ENCODE assay signal across 22 cellular contexts in genomic region chr2:2536416-2537056, GRCh38.
DNase-seq lines count a peak whose midpoint lies in the region; ATAC-seq, FAIRE-seq and TF ChIP-seq lines count a peak whose summit lies in the region.
"Had no signal": no experiment of that assay in that cellular context is flagged by ENCODE, and none has a peak within 500 bp of the region (broad histone marks: within the 10 kb centered on the region; RNA-seq: fewer than 3 reads in every experiment).

No MANE protein-coding gene starts in this region.

- no peaks in the 10 kb centered on the region for H3K36me3 ChIP-seq in HepG2 (replicated peaks in 1 of 2; ENCODE audit: control insufficient read depth in 1 of 2, insufficient read depth in 2 of 2, low read length in 2 of 2)
- H3K36me3 ChIP-seq in right lobe of liver = no peaks in the 10 kb centered on the region

- no peaks in the 10 kb centered on the region for H4K20me1 ChIP-seq in HepG2 (ENCODE audit: insufficient read depth, low read length)

- H3K9me3 ChIP-seq in HepG2 (ENCODE audit: low read length) (no peaks in the 10 kb centered on the region), right lobe of liver (no peaks in the 10 kb centered on the region)

- TF ChIP-seq EP300 in HepG2 (IDR thresholded peaks at IDR 0.05; ENCODE audit: low read depth in 2 of 2, low read length in 2 of 2) = peak in 1 of 2 experiments; percentile 66; a peak in 1 of 4 replicates
- TF ChIP-seq EP300 in HepG2 (CRISPR knock-in tag; IDR thresholded peaks at IDR 0.05; ENCODE audit: borderline replicate concordance) = peak; percentile 41; the same call in 1 of the 2 replicates

- H3K4me2 ChIP-seq in HepG2 (ENCODE audit: low read depth, low read length) = peak overlapping the region; percentile 41

- H3K27ac ChIP-seq in HepG2 (ENCODE audit: extremely low read length, insufficient read depth, low read length) (no peak overlapping the region), right lobe of liver (no peak overlapping the region), coronary artery (no peak overlapping the region)
- H3K27ac ChIP-seq: HL-60, SK-N-MC had no signal

- TF ChIP-seq POLR2A in HepG2 (IDR thresholded peaks at IDR 0.05; ENCODE audit: insufficient read depth in 1 of 2, low read depth in 2 of 2, low read length in 2 of 2) (no peak), right lobe of liver (IDR thresholded peaks at IDR 0.05) (no peak)

- TF ChIP-seq CTCF in HepG2 (CRISPR knock-in tag; IDR thresholded peaks at IDR 0.05) (no peak), right lobe of liver (IDR thresholded peaks at IDR 0.05) (no peak), coronary artery (IDR thresholded peaks at IDR 0.05) (no peak)

- no peak overlapping the region for H2AFZ ChIP-seq in HepG2 (ENCODE audit: low read length)

- WGBS in HepG2 (ENCODE audit: low lambda C conversion rate) = 1% methylated on average over 11 of the region's 11 CpGs
- 21% methylated on average over 10 of the region's 11 CpGs for WGBS in right lobe of liver (ENCODE audit: insufficient coverage, low coverage, low lambda C conversion rate, missing lambda C conversion rate)

- in situ Hi-C loops in HepG2 (cut with HindIII; ENCODE audit: extremely low pct_ligation_motif_present, low pct_unique_long_range_greater_than_20kb) = no loop called here

- FAIRE-seq in HepG2 (lab: Jason Lieb, UNC) = peak; percentile 65
- FAIRE-seq: GM12891, RCC 7860 had no signal

- peak; percentile 87 for ATAC-seq in HepG2
- ATAC-seq in right lobe of liver = no peak
- no peak for ATAC-seq in GM21526 (IDR thresholded peaks at IDR 0.05; ENCODE audit: low FRiP score, unreplicated experiment)

- intact Hi-C loops in HepG2 (cut with micrococcal nuclease; ENCODE audit: unreplicated experiment) (no loop called here), right lobe of liver (cut with DNase I) (no loop called here)

- TF ChIP-seq RAD21 in HepG2 (CRISPR knock-in tag; IDR thresholded peaks at IDR 0.05) = no peak

- peak; percentile 86 for DNase-seq in HepG2 (ENCODE audit: low spot score)
- no peak for DNase-seq in right lobe of liver
- DNase-seq in NCI-H345 treated with DMSO at 0.1 percent for 48 hours (lab: John Stamatoyannopoulos, UW; ENCODE audit: unreplicated experiment) = peak; percentile 60
- peak; percentile 38 for DNase-seq in islet precursor cell
- DNase-seq in coronary artery (ENCODE audit: low spot score) = no peak
- DNase-seq in NCI-H187 treated with DMSO at 0.1 percent for 48 hours (lab: John Stamatoyannopoulos, UW) = no peak
- DNase-seq: C1 segment of cervical spinal cord; CD4-positive, alpha-beta memory T cell; COR-L47; EL; GDM1; NCI-H1048; NCI-H1417; NCI-H2029; NCI-H446 treated with DMSO at 0.1 percent for 48 hours; NCI-H526; SIG-M5 had no signal

- peak overlapping the region in 1 of 3 experiments; percentile 6; a peak in 1 of 6 replicates for H3K4me3 ChIP-seq in HepG2 (replicated peaks in 1 of 3; ENCODE audit: insufficient read depth in 1 of 3, low read depth in 2 of 3, low read length in 3 of 3)
- no peak overlapping the region for H3K4me3 ChIP-seq in right lobe of liver
- H3K4me3 ChIP-seq in coronary artery = no peak overlapping the region
- H3K4me3 ChIP-seq: SK-N-MC had no signal

- H3K9ac ChIP-seq in HepG2 (ENCODE audit: insufficient read depth, low read depth, low read length) = no peak overlapping the region

- H3K4me1 ChIP-seq in HepG2 (ENCODE audit: insufficient read depth, low read length) (peaks cover 18% of the 10 kb centered on the region), right lobe of liver (no peaks in the 10 kb centered on the region)

- no TSS peak for BruUV-seq in HepG2 (replicated peaks; lab: Mats Ljungman, UMichigan)

- POLR2A ChIA-PET in HepG2 (lab: Yijun Ruan, JAX) = no interaction called here

- H3K79me2 ChIP-seq in HepG2 (ENCODE audit: insufficient read depth, low read length) = no peaks in the 10 kb centered on the region

- H3K27me3 ChIP-seq in HepG2 (ENCODE audit: control insufficient read depth in 1 of 2, insufficient read depth in 2 of 2, low read length in 2 of 2) = peaks cover 1 to 3% of the 10 kb centered on the region in 2 experiments; a peak in 2 of 5 replicates
- H3K27me3 ChIP-seq in right lobe of liver = no peaks in the 10 kb centered on the region

- CTCF ChIA-PET in HepG2 (lab: Yijun Ruan, JAX; ENCODE audit: low intra/inter-chr PET ratio, low total read pairs) = no interaction called here

TF ChIP-seq in HepG2, 621 proteins besides CTCF, POLR2A, EP300 and RAD21 (continues in another document):
- TF ChIP-seq, protein P1, sequence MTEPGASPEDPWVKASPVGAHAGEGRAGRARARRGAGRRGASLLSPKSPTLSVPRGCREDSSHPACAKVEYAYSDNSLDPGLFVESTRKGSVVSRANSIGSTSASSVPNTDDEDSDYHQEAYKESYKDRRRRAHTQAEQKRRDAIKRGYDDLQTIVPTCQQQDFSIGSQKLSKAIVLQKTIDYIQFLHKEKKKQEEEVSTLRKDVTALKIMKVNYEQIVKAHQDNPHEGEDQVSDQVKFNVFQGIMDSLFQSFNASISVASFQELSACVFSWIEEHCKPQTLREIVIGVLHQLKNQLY (CRISPR knock-in tag; IDR thresholded peaks at IDR 0.05) = peak; percentile 47; the same call in 1 of the 2 replicates
- TF ChIP-seq ZNF570 (CRISPR knock-in tag; IDR thresholded peaks at IDR 0.05; ENCODE audit: borderline replicate concordance) = no peak
- TF ChIP-seq, protein P2, sequence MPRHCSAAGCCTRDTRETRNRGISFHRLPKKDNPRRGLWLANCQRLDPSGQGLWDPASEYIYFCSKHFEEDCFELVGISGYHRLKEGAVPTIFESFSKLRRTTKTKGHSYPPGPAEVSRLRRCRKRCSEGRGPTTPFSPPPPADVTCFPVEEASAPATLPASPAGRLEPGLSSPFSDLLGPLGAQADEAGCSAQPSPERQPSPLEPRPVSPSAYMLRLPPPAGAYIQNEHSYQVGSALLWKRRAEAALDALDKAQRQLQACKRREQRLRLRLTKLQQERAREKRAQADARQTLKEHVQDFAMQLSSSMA (CRISPR knock-in tag; IDR thresholded peaks at IDR 0.05) = no peak
- TF ChIP-seq GABPB1 (CRISPR knock-in tag; IDR thresholded peaks at IDR 0.05) = no peak; the same call in 1 of the 2 replicates
- TF ChIP-seq HNRNPUL1 (IDR thresholded peaks at IDR 0.05; ENCODE audit: low read depth, low read length) = no peak
- TF ChIP-seq ZNF746 (CRISPR knock-in tag; IDR thresholded peaks at IDR 0.05) = 0 out of 2 replicates have a peak, but pooled peaks have one; percentile 59
- no peak; the same call in 1 of the 2 replicates for TF ChIP-seq ZNF589 (CRISPR knock-in tag; conservative IDR thresholded peaks at IDR 0.05)
- TF ChIP-seq ZNF580 (CRISPR knock-in tag; IDR thresholded peaks at IDR 0.05; ENCODE audit: borderline replicate concordance, low read depth) = no peak
- TF ChIP-seq MZF1 (CRISPR knock-in tag; IDR thresholded peaks at IDR 0.05; ENCODE audit: borderline replicate concordance) = no peak
- TF ChIP-seq ATM (IDR thresholded peaks at IDR 0.05; ENCODE audit: borderline replicate concordance) = no peak
- no peak for TF ChIP-seq HES4 (CRISPR knock-in tag; IDR thresholded peaks at IDR 0.05; ENCODE audit: borderline replicate concordance)
- TF ChIP-seq REPIN1 (CRISPR knock-in tag; IDR thresholded peaks at IDR 0.05; ENCODE audit: borderline replicate concordance, low read depth) = peak; percentile 20; the same call in 1 of the 2 replicates
- 0 out of 4 replicates have a peak, but pooled peaks of 1 of the 2 experiments have one; percentile 10 for TF ChIP-seq MAFK (conservative IDR thresholded peaks at IDR 0.05 in 1 of 2, IDR thresholded peaks at IDR 0.05 in 1 of 2; ENCODE audit: low read length in 2 of 2)
- no peak for TF ChIP-seq ZNF121 (CRISPR knock-in tag; IDR thresholded peaks at IDR 0.05)
- peak; percentile 48; the same call in 1 of the 2 replicates for TF ChIP-seq PITX1 (CRISPR knock-in tag; IDR thresholded peaks at IDR 0.05)
- no peak for TF ChIP-seq MAFG (CRISPR knock-in tag; IDR thresholded peaks at IDR 0.05)
- no peak for TF ChIP-seq NFE2L1 (CRISPR knock-in tag; IDR thresholded peaks at IDR 0.05; ENCODE audit: borderline replicate concordance)
- 0 out of 2 replicates have a peak, but pooled peaks have one; percentile 41 for TF ChIP-seq MTA1 (CRISPR knock-in tag; IDR thresholded peaks at IDR 0.05; ENCODE audit: borderline replicate concordance)
- peak; percentile 32; the same call in 1 of the 2 replicates for TF ChIP-seq ISL2 (CRISPR knock-in tag; IDR thresholded peaks at IDR 0.05)
- TF ChIP-seq, protein P3, sequence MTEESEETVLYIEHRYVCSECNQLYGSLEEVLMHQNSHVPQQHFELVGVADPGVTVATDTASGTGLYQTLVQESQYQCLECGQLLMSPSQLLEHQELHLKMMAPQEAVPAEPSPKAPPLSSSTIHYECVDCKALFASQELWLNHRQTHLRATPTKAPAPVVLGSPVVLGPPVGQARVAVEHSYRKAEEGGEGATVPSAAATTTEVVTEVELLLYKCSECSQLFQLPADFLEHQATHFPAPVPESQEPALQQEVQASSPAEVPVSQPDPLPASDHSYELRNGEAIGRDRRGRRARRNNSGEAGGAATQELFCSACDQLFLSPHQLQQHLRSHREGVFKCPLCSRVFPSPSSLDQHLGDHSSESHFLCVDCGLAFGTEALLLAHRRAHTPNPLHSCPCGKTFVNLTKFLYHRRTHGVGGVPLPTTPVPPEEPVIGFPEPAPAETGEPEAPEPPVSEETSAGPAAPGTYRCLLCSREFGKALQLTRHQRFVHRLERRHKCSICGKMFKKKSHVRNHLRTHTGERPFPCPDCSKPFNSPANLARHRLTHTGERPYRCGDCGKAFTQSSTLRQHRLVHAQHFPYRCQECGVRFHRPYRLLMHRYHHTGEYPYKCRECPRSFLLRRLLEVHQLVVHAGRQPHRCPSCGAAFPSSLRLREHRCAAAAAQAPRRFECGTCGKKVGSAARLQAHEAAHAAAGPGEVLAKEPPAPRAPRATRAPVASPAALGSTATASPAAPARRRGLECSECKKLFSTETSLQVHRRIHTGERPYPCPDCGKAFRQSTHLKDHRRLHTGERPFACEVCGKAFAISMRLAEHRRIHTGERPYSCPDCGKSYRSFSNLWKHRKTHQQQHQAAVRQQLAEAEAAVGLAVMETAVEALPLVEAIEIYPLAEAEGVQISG (CRISPR knock-in tag; IDR thresholded peaks at IDR 0.05) = 0 out of 2 replicates have a peak, but pooled peaks have one; percentile 31
- no peak for TF ChIP-seq ZMYM4 (CRISPR knock-in tag; IDR thresholded peaks at IDR 0.05)
- TF ChIP-seq ATF7 (IDR thresholded peaks at IDR 0.05) = no peak
- no peak for TF ChIP-seq ATF7 (CRISPR knock-in tag; IDR thresholded peaks at IDR 0.05)
- TF ChIP-seq ZNF816 (CRISPR knock-in tag; IDR thresholded peaks at IDR 0.05; ENCODE audit: borderline replicate concordance) = no peak
- TF ChIP-seq RNF2 (conservative IDR thresholded peaks at IDR 0.05; ENCODE audit: low read depth) = no peak
- no peak for TF ChIP-seq MXD4 (CRISPR knock-in tag; IDR thresholded peaks at IDR 0.05)
- TF ChIP-seq MEIS2 (CRISPR knock-in tag; IDR thresholded peaks at IDR 0.05) = no peak

Comparison
In these comparisons a context has a peak if more than half of its experiments do, and no peak if none do; other contexts are left out.
1. DNase-seq: peak in HepG2 (single experiment), NCI-H345 treated with DMSO at 0.1 percent for 48 hours (single experiment) and islet precursor cell (single experiment); none in right lobe of liver (0 of 3), coronary artery (single experiment) and NCI-H187 treated with DMSO at 0.1 percent for 48 hours (single experiment).